Comparison of ENCODE assay signal across 1 cellular context in the genomic region with DNA sequence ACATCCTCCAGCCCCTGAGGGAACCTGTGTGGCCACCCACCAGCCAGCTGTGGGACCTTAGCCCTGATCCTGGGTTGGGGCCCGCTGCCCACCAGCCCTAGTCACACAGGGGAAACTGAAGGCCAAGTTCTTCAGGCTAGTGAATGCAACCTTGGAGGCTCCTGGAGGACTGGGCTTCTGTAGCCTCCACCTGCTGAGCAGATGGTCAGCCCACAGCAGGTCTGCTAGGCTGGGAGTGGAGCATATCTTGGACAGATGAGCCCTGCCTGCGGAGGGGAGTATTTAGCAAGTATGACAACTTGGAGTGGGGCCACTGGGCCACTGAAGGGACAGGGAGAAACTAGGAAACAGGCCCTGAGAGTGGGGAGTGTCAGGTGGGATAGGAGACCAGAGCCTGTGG.
TF ChIP-seq lines count a peak whose summit lies in the region.

No MANE protein-coding gene starts in this region.

TF ChIP-seq in GM12878, 131 proteins besides CTCF, POLR2A, EP300 and RAD21:
- no peak for TF ChIP-seq BCL11A (IDR thresholded peaks at IDR 0.05; ENCODE audit: low read depth, low read length)
- TF ChIP-seq NR2C2 (IDR thresholded peaks at IDR 0.05; ENCODE audit: borderline replicate concordance, control insufficient read depth, insufficient read length, low read depth) = peak; percentile 15
